Comparison of ENCODE assay signal across 19 cellular contexts in the genomic region with DNA sequence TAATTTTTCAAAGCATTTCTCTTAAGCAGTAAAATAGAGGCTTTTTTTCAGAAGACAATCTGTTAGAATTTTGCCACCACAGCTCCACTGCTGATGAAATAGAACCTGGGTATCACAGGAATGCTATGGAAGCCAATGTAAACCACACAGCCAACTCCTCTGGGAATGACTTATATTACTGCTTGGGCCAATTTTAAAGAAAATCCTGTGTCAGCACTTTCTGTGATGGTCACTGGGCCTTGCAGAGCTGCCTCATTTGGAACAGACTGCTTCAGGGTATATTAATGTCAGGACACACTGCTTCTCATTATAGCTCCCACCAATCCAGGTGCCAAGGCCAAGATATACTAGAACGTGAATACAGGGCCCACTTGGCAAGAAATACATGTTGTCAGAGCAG.
"Had no signal": no experiment of that assay in that cellular context is flagged by ENCODE, and none has a peak within 500 bp of the region (broad histone marks: within the 10 kb centered on the region; RNA-seq: fewer than 3 reads in every experiment).

No MANE protein-coding gene starts in this region.

- H3K27me3 ChIP-seq: ascending aorta, esophagus squamous epithelium, hepatocyte, pancreas, tibial artery, vagina had no signal

- H3K27ac ChIP-seq: ascending aorta, coronary artery, esophagus squamous epithelium, hepatocyte, pancreas, tibial artery, vagina had no signal

- H3K9me3 ChIP-seq: ascending aorta, esophagus squamous epithelium, pancreas, tibial artery, vagina had no signal

- H3K36me3 ChIP-seq: ascending aorta, esophagus squamous epithelium, pancreas, tibial artery, vagina had no signal

- H2AFZ ChIP-seq: hepatocyte had no signal

- FAIRE-seq: keratinocyte, pancreas had no signal

- H3K4me2 ChIP-seq: hepatocyte had no signal

- H3K4me1 ChIP-seq: ascending aorta, esophagus squamous epithelium, tibial artery, vagina had no signal

- H3K79me2 ChIP-seq: hepatocyte had no signal

- DNase-seq: activated CD4-positive, alpha-beta T cell treated with anti-CD3 and anti-CD28 coated beads, Interleukin-2, amount 50 U/mL, for 1 hour; activated naive CD4-positive, alpha-beta T cell; activated naive CD8-positive, alpha-beta T cell treated with anti-CD3 and anti-CD28 coated beads, Interleukin-2, amount 10 ng/mL, durations not matched to agents 7 days and 5 days; caudate nucleus; effector CD4-positive, alpha-beta T cell; esophagus squamous epithelium; naive thymus-derived CD4-positive, alpha-beta T cell; pancreas; stimulated activated CD4-positive, alpha-beta T cell treated with anti-CD3 and anti-CD28 coated beads, Interleukin-4, amount 100 ng/mL, for 1 hour; stimulated activated naive B cell treated with anti-CD40 and anti-IgM and Interleukin-4, amounts not matched to agents 10 μg/mL and 1 μg/mL and 100 μg/mL, for 72 hours; T-helper 2 cell; tibial artery had no signal

- H3K4me3 ChIP-seq: ascending aorta, coronary artery, esophagus squamous epithelium, hepatocyte, pancreas, tibial artery, vagina had no signal

- ATAC-seq: activated CD4-positive, CD25-positive, alpha-beta regulatory T cell treated with anti-CD3 and anti-CD28 coated beads, Interleukin-2, amount 50 U/mL, for 24 hours; left lobe of liver; naive thymus-derived CD4-positive, alpha-beta T cell; pancreas; stimulated activated naive B cell treated with anti-CD40 and anti-IgM and Interleukin-4, amounts not matched to agents 10 μg/mL and 1 μg/mL and 100 μg/mL, for 72 hours had no signal
